Comparison of ENCODE assay signal across 18 cellular contexts in genomic region chr22:44030051-44030701, GRCh38. TPM values are rescaled to one million over a fixed set of nuclear protein-coding genes. Genes with fewer than 3 reads are reported as not detected.
DNase-seq lines count a peak whose midpoint lies in the region; ATAC-seq and TF ChIP-seq lines count a peak whose summit lies in the region.
"Had no signal": no experiment of that assay in that cellular context is flagged by ENCODE, and none has a peak within 500 bp of the region (broad histone marks: within the 10 kb centered on the region; RNA-seq: fewer than 3 reads in every experiment).

No MANE protein-coding gene starts in this region.

- TF ChIP-seq CTCF in gastroesophageal sphincter (IDR thresholded peaks at IDR 0.05) (no peak), gastrocnemius medialis (IDR thresholded peaks at IDR 0.05 in 4 of 5, conservative IDR thresholded peaks at IDR 0.05 in 1 of 5) (no peak)

- CTCF ChIA-PET in activated CD4-positive, alpha-beta memory T cell treated with anti-CD3 and anti-CD28 coated beads, Interleukin-2, amount 10 ng/mL, durations not matched to agents 7 days and 5 days (lab: Charles Lee): interaction anchor here (0.8 kb wide), 1 partner anchor 37 kb away, joined by 3 read pairs; no protein-coding TSS in a partner anchor

- DNase-seq in CD4-positive, CD25-positive, alpha-beta regulatory T cell: no peak
- DNase-seq in activated CD4-positive, alpha-beta memory T cell treated with anti-CD3 and anti-CD28 coated beads, Interleukin-2, amount 10 ng/mL, durations not matched to agents 7 days and 5 days: no peak
- DNase-seq in gastrocnemius medialis (no peak), NCI-H2107 treated with DMSO at 0.1 percent for 48 hours (lab: John Stamatoyannopoulos, UW; ENCODE audit: unreplicated experiment) (no peak), NAMALWA (ENCODE audit: low spot score) (no peak)
- DNase-seq: activated CD4-positive, alpha-beta T cell treated with anti-CD3 and anti-CD28 coated beads for 36 hours; activated CD8-positive, alpha-beta memory T cell treated with anti-CD3 and anti-CD28 coated beads, Interleukin-2, amount 50 U/mL, for 48 hours; EL; midbrain; NCI-H526 treated with DMSO at 0.1 percent for 48 hours had no signal

- intact Hi-C loops in gastrocnemius medialis (cut with DNase I; ENCODE audit: low total_unique reads): no loop called here

- no peaks in the 10 kb centered on the region for H3K36me3 Mint-ChIP-seq in CD4-positive, CD25-positive, alpha-beta regulatory T cell
- H3K36me3 Mint-ChIP-seq in activated CD4-positive, alpha-beta memory T cell treated with anti-CD3 and anti-CD28 coated beads, Interleukin-2, amount 10 ng/mL, durations not matched to agents 7 days and 5 days (ENCODE audit: low read depth): no peaks in the 10 kb centered on the region
- H3K36me3 Mint-ChIP-seq: neural progenitor cell had no signal

- H3K27me3 Mint-ChIP-seq in CD4-positive, CD25-positive, alpha-beta regulatory T cell: no peaks in the 10 kb centered on the region
- H3K27me3 Mint-ChIP-seq in activated CD4-positive, alpha-beta memory T cell treated with anti-CD3 and anti-CD28 coated beads, Interleukin-2, amount 10 ng/mL, durations not matched to agents 7 days and 5 days: no peaks in the 10 kb centered on the region

- H3K9me3 Mint-ChIP-seq in CD4-positive, CD25-positive, alpha-beta regulatory T cell: no peaks in the 10 kb centered on the region
- no peaks in the 10 kb centered on the region for H3K9me3 Mint-ChIP-seq in activated CD4-positive, alpha-beta memory T cell treated with anti-CD3 and anti-CD28 coated beads, Interleukin-2, amount 10 ng/mL, durations not matched to agents 7 days and 5 days
- H3K9me3 Mint-ChIP-seq: neural progenitor cell; stimulated activated effector memory CD8-positive, alpha-beta T cell treated with anti-CD3 and anti-CD28 coated beads, Interleukin-12 subunit alpha, Interleukin-12 subunit beta, amount 100 ng/mL, for 72 hours had no signal

- H3K9me3 ChIP-seq in CD4-positive, CD25-positive, alpha-beta regulatory T cell (ENCODE audit: control insufficient read depth in 2 of 2, low read length in 2 of 2): no peaks in the 10 kb centered on the region
- no peaks in the 10 kb centered on the region for H3K9me3 ChIP-seq in gastroesophageal sphincter
- H3K9me3 ChIP-seq in gastrocnemius medialis: no peaks in the 10 kb centered on the region
- H3K9me3 ChIP-seq: ascending aorta, tibial nerve had no signal

- no peak for TF ChIP-seq EP300 in gastroesophageal sphincter (IDR thresholded peaks at IDR 0.05)

- peak overlapping the region in 2 of 3 donors; percentile 90 to 92 for H3K27ac Mint-ChIP-seq in CD4-positive, CD25-positive, alpha-beta regulatory T cell
- H3K27ac Mint-ChIP-seq in activated CD4-positive, alpha-beta memory T cell treated with anti-CD3 and anti-CD28 coated beads, Interleukin-2, amount 10 ng/mL, durations not matched to agents 7 days and 5 days: peak overlapping the region; percentile 64
- H3K27ac Mint-ChIP-seq: activated CD4-positive, alpha-beta T cell treated with anti-CD3 and anti-CD28 coated beads for 36 hours; neural progenitor cell; stimulated activated effector memory CD8-positive, alpha-beta T cell treated with anti-CD3 and anti-CD28 coated beads, Interleukin-12 subunit alpha, Interleukin-12 subunit beta, amount 100 ng/mL, for 72 hours had no signal

- in situ Hi-C loops in gastrocnemius medialis (cut with MboI; ENCODE audit: low sequenced_read_pairs in 4 of 4): no loop called here

- H3K36me3 ChIP-seq in CD4-positive, CD25-positive, alpha-beta regulatory T cell (ENCODE audit: control insufficient read depth, insufficient read depth, low read length): no peaks in the 10 kb centered on the region
- no peaks in the 10 kb centered on the region for H3K36me3 ChIP-seq in gastroesophageal sphincter
- no peaks in the 10 kb centered on the region for H3K36me3 ChIP-seq in gastrocnemius medialis
- H3K36me3 ChIP-seq: ascending aorta, neural progenitor cell, tibial nerve had no signal

- H3K27me3 ChIP-seq in CD4-positive, CD25-positive, alpha-beta regulatory T cell (ENCODE audit: control insufficient read depth, insufficient read depth, low read length): no peaks in the 10 kb centered on the region
- H3K27me3 ChIP-seq in gastroesophageal sphincter: no peaks in the 10 kb centered on the region
- no peaks in the 10 kb centered on the region for H3K27me3 ChIP-seq in gastrocnemius medialis
- H3K27me3 ChIP-seq: ascending aorta, hepatocyte, tibial nerve had no signal

- ATAC-seq in CD4-positive, CD25-positive, alpha-beta regulatory T cell (ENCODE audit: low read depth in 2 of 2): no peak
- ATAC-seq in gastroesophageal sphincter (no peak), gastrocnemius medialis (no peak), GM21381 (IDR thresholded peaks at IDR 0.05; ENCODE audit: unreplicated experiment) (no peak), HG03442 (IDR thresholded peaks at IDR 0.05; ENCODE audit: unreplicated experiment) (no peak)
- ATAC-seq: activated CD4-positive, alpha-beta T cell treated with anti-CD3 and anti-CD28 coated beads for 36 hours; stimulated activated effector memory CD8-positive, alpha-beta T cell treated with anti-CD3 and anti-CD28 coated beads, Interleukin-12 subunit alpha, Interleukin-12 subunit beta, amount 100 ng/mL, for 72 hours had no signal

- no peak overlapping the region for H3K4me3 ChIP-seq in CD4-positive, CD25-positive, alpha-beta regulatory T cell (ENCODE audit: low read depth, low read length)
- H3K4me3 ChIP-seq in gastroesophageal sphincter (no peak overlapping the region), gastrocnemius medialis (no peak overlapping the region)
- H3K4me3 ChIP-seq: ascending aorta, hepatocyte, neural progenitor cell, tibial nerve had no signal

- TF ChIP-seq POLR2A in gastroesophageal sphincter (IDR thresholded peaks at IDR 0.05): no peak
- no peak for TF ChIP-seq POLR2A in gastrocnemius medialis (IDR thresholded peaks at IDR 0.05)

- H3K27ac ChIP-seq in CD4-positive, CD25-positive, alpha-beta regulatory T cell (ENCODE audit: insufficient read depth, low read length, poor library complexity, severe bottlenecking): peak overlapping the region; percentile 62
- H3K27ac ChIP-seq in gastroesophageal sphincter: peak overlapping the region in 3 of 4 donors; percentile 31 to 61 (median 57)
- peak overlapping the region; percentile 94 to 98 (median 97) for H3K27ac ChIP-seq in gastrocnemius medialis
- H3K27ac ChIP-seq: hepatocyte, neural progenitor cell had no signal

- POLR2A ChIA-PET in activated CD4-positive, alpha-beta memory T cell treated with anti-CD3 and anti-CD28 coated beads, Interleukin-2, amount 10 ng/mL, durations not matched to agents 7 days and 5 days (lab: Charles Lee): no interaction called here

- 70 to 93% methylated on average over 2 to 5 of the region's 18 CpGs for WGBS in gastroesophageal sphincter (ENCODE audit: low coverage in 1 of 2), 2 donors

- no peak overlapping the region for H3K4me3 Mint-ChIP-seq in CD4-positive, CD25-positive, alpha-beta regulatory T cell
- H3K4me3 Mint-ChIP-seq in activated CD4-positive, alpha-beta memory T cell treated with anti-CD3 and anti-CD28 coated beads, Interleukin-2, amount 10 ng/mL, durations not matched to agents 7 days and 5 days: no peak overlapping the region
- H3K4me3 Mint-ChIP-seq: activated CD4-positive, alpha-beta T cell treated with anti-CD3 and anti-CD28 coated beads for 36 hours; neural progenitor cell had no signal

- peaks cover 45% of the 10 kb centered on the region for H3K4me1 ChIP-seq in CD4-positive, CD25-positive, alpha-beta regulatory T cell (ENCODE audit: control insufficient read depth, insufficient read depth, low read length, poor library complexity, severe bottlenecking)
- peaks cover 0 to 73% (median 8%) of the 10 kb centered on the region in 3 donors for H3K4me1 ChIP-seq in gastroesophageal sphincter
- H3K4me1 ChIP-seq in gastrocnemius medialis: peaks cover 91 to 95% of the 10 kb centered on the region in 2 donors
- H3K4me1 ChIP-seq: ascending aorta, neural progenitor cell had no signal

- peaks cover 16 to 63% (median 38%) of the 10 kb centered on the region in 4 donors for H3K4me1 Mint-ChIP-seq in CD4-positive, CD25-positive, alpha-beta regulatory T cell
- H3K4me1 Mint-ChIP-seq in activated CD4-positive, alpha-beta memory T cell treated with anti-CD3 and anti-CD28 coated beads, Interleukin-2, amount 10 ng/mL, durations not matched to agents 7 days and 5 days: peaks cover 48% of the 10 kb centered on the region

RNA-seq across cellular contexts. Expression of gene PARVB, which starts 6.1 kb away (rescaled TPM):
- 20.6 TPM for total RNA-seq in CD4-positive, CD25-positive, alpha-beta regulatory T cell
- 10 to 100 TPM in 1 of 4 donors, 1 to 10 TPM in 3; 3.7 to 13.8 (median 5.0) TPM for polyA plus RNA-seq in CD4-positive, CD25-positive, alpha-beta regulatory T cell
- 10 to 100 TPM; 41.5 to 42.0 TPM for total RNA-seq in activated CD4-positive, alpha-beta memory T cell treated with anti-CD3 and anti-CD28 coated beads, Interleukin-2, amount 10 ng/mL, durations not matched to agents 7 days and 5 days
- total RNA-seq in gastroesophageal sphincter (10 to 100 TPM; 32.1 to 61.9 (median 41.9) TPM), gastrocnemius medialis (100 to 1,000 TPM; 120 to 201 (median 147) TPM)
